Comparison of ENCODE assay signal across 20 cellular contexts in genomic region chr2:80517301-80517700, GRCh38.
"Had no signal": no experiment of that assay in that cellular context is flagged by ENCODE, and none has a peak within 500 bp of the region (broad histone marks: within the 10 kb centered on the region; RNA-seq: fewer than 3 reads in every experiment).

No MANE protein-coding gene starts in this region.

- H3K36me3 Mint-ChIP-seq: naive thymus-derived CD8-positive, alpha-beta T cell; stimulated activated memory B cell treated with anti-CD40 and anti-IgM and Interleukin-4, amounts not matched to agents 10 μg/mL and 1 μg/mL and 100 μg/mL, for 72 hours had no signal

- DNase-seq: dorsolateral prefrontal cortex; effector CD4-positive, alpha-beta T cell; kidney; left lung; naive thymus-derived CD8-positive, alpha-beta T cell; occipital lobe; ovary; posterior cingulate gyrus; psoas muscle; right cardiac atrium; spleen; stimulated activated CD4-positive, alpha-beta T cell treated with anti-CD3 and anti-CD28 coated beads, Interleukin-4, amount 100 ng/mL, for 4 hours; stimulated activated naive CD8-positive, alpha-beta T cell treated with anti-CD3 and anti-CD28 coated beads, Interleukin-15, Interleukin-2, amounts not matched to agents 100 U/mL and 50 U/mL, for 24 hours; substantia nigra; testis; tibial artery; upper lobe of right lung had no signal

- H3K4me1 ChIP-seq: left lung, psoas muscle, spleen, testis, tibial artery, upper lobe of right lung, vagina had no signal

- H3K27me3 ChIP-seq: dorsolateral prefrontal cortex, left lung, ovary, spleen, testis, tibial artery, upper lobe of right lung, vagina had no signal

- H3K27ac Mint-ChIP-seq: naive thymus-derived CD8-positive, alpha-beta T cell; stimulated activated memory B cell treated with anti-CD40 and anti-IgM and Interleukin-4, amounts not matched to agents 10 μg/mL and 1 μg/mL and 100 μg/mL, for 72 hours had no signal

- H3K36me3 ChIP-seq: left lung, ovary, spleen, tibial artery, upper lobe of right lung, vagina had no signal

- ATAC-seq: left lung; naive thymus-derived CD8-positive, alpha-beta T cell; psoas muscle; right cardiac atrium; stimulated activated memory B cell treated with anti-CD40 and anti-IgM and Interleukin-4, amounts not matched to agents 10 μg/mL and 1 μg/mL and 100 μg/mL, for 72 hours; stimulated activated naive CD8-positive, alpha-beta T cell treated with anti-CD3 and anti-CD28 coated beads, Interleukin-15, Interleukin-2, amounts not matched to agents 100 U/mL and 50 U/mL, for 24 hours; upper lobe of right lung had no signal

- H3K9me3 ChIP-seq: left lung, ovary, psoas muscle, testis, tibial artery, upper lobe of right lung, vagina had no signal

- H3K4me3 ChIP-seq: dorsolateral prefrontal cortex, left lung, ovary, psoas muscle, skin epidermis, spleen, testis, tibial artery, upper lobe of right lung, vagina had no signal

- H3K27ac ChIP-seq: dorsolateral prefrontal cortex, left lung, ovary, psoas muscle, skin epidermis, spleen, testis, tibial artery, upper lobe of right lung, vagina had no signal
